In the genomic region with DNA sequence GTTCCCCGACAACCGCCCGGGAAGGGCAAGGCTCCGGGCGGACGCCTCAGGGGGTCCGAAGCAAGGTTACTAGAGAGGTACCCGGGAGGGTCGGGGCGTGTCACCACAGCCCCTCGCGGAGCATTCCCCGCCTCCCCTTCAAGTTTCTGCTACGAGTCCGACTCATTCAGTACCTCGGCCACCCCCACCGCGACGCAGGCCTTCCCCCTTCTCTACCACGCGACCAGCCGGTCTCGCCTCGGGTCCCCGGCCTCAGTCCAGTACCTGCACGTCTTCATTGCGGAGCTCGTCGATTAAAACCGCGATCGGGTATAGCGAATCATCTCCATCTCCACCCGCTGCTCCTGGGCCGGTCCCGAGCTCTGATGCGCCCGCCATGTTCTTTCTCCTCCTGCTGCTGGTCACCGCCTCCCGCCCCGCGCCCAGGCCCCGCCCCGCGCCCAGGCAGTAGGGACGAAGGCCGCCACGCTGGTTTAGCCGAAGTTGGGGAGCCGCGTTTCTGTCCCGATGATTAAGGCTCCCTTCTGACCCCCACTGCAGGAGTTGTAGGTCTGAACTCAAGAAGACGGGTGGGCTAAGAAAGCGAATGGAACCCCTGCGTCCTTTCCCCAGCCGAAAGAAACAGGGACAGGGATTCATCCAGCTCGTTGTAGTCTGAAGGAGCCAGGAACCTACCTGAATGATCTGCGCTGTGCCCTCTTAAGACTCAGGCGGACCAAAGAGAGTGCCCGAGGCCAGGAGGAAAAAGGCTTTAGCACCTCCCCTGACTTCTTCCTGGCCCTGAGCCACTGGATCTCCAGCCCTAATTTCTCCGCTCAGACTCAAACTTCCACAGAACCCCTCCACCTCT, we compare ENCODE assay signal across 8 cellular contexts. TPM values are rescaled to one million over a fixed set of nuclear protein-coding genes. Genes with fewer than 3 reads are reported as not detected.
DNase-seq lines count a peak whose midpoint lies in the region; ATAC-seq and TF ChIP-seq lines count a peak whose summit lies in the region.

A gene (minus strand): TSS at position 406 of the 850 bp plus-strand sequence. CDS start 28 bp downstream, at position 378.

- H3K27ac Mint-ChIP-seq in activated B cell treated with CpG ODN at 0.5 μM for 24 hours (peak within 1 kb of the TSS; percentile 93), immature natural killer cell (peak within 1 kb of the TSS; percentile 82 to 98 (median 96))

- peak; percentile 56 for ATAC-seq in GM18861 (IDR thresholded peaks at IDR 0.05; ENCODE audit: unreplicated experiment)
- peak; percentile 93 for ATAC-seq in HG03095 (IDR thresholded peaks at IDR 0.05; ENCODE audit: unreplicated experiment)
- peak; percentile 97 for ATAC-seq in activated B cell treated with CpG ODN at 0.5 μM for 24 hours (ENCODE audit: low read depth)

- POLR2A ChIA-PET in A673 (lab: Charles Lee; ENCODE audit: low non-redundant PET) (interaction anchor here (0.5 to 0.6 kb wide), 3 partner anchors 10 to 1012 kb away, joined by 3 to 7 read pairs (median 5); no protein-coding TSS in a partner anchor), activated B cell treated with CpG ODN at 0.5 μM for 24 hours (lab: Charles Lee) (interaction anchor here (0.6 to 2.6 kb wide), 6 partner anchors 10 to 163 kb away, joined by 3 to 29 read pairs (median 5); a partner anchor contains a TSS)

- intact Hi-C loops in A673 (cut with micrococcal nuclease; ENCODE audit: unreplicated experiment): loop anchor here (2.0 to 5.0 kb wide), 2 partner anchors 76 to 163 kb away; a partner anchor contains a TSS
- intact Hi-C loops in activated B cell treated with CpG ODN at 0.5 μM for 24 hours (cut with micrococcal nuclease): loop anchor here (1.0 to 5.0 kb wide), 4 partner anchors 10 to 164 kb away; a partner anchor contains a TSS

- H3K27ac ChIP-seq in A673 (ENCODE audit: low read depth, low read length, poor library complexity, severe bottlenecking): peak within 1 kb of the TSS; percentile 88

- H3K4me1 Mint-ChIP-seq in activated B cell treated with CpG ODN at 0.5 μM for 24 hours (peaks cover 25% of the 10 kb centered on the region), immature natural killer cell (peaks cover 27 to 39% of the 10 kb centered on the region in 2 donors)

- H3K36me3 Mint-ChIP-seq in activated B cell treated with CpG ODN at 0.5 μM for 24 hours (ENCODE audit: low read depth) (peaks cover 32% of the 10 kb centered on the region), immature natural killer cell (peaks cover 0 to 16% (median 5%) of the 10 kb centered on the region in 3 donors)

- peaks cover 27% of the 10 kb centered on the region for H3K36me3 ChIP-seq in A673 (ENCODE audit: insufficient read depth, low read length, poor library complexity, severe bottlenecking)

- H3K27me3 Mint-ChIP-seq in activated B cell treated with CpG ODN at 0.5 μM for 24 hours: no peaks in the 10 kb centered on the region
- peaks cover 0 to 6% (median 0%) of the 10 kb centered on the region in 3 donors for H3K27me3 Mint-ChIP-seq in immature natural killer cell (ENCODE audit: low read depth in 3 of 3)

- H3K27me3 ChIP-seq in A673 (replicated peaks; ENCODE audit: insufficient read depth, low read depth, low read length, poor library complexity): no peaks in the 10 kb centered on the region

- H3K9me3 Mint-ChIP-seq in activated B cell treated with CpG ODN at 0.5 μM for 24 hours (no peaks in the 10 kb centered on the region), immature natural killer cell (no peaks in the 10 kb centered on the region)

- BruUV-seq in A673 (replicated peaks; lab: Mats Ljungman, UMichigan): TSS peak; percentile 95

- TF ChIP-seq CTCF in A673 (conservative IDR thresholded peaks at IDR 0.05; ENCODE audit: low read depth, low read length) (no peak), activated B cell treated with CpG ODN at 0.5 μM for 24 hours (IDR thresholded peaks at IDR 0.05) (no peak), cardiac fibroblast (IDR thresholded peaks at IDR 0.05; ENCODE audit: low read depth, low read length) (no peak)

- no peaks in the 10 kb centered on the region for H3K9me3 ChIP-seq in A673 (ENCODE audit: low read depth, low read length, poor library complexity, severe bottlenecking)

- H3K4me3 ChIP-seq in A673 (ENCODE audit: low read depth, low read length, poor library complexity, severe bottlenecking) (peak within 1 kb of the TSS; percentile 89), cardiac fibroblast (replicated peaks in 1 of 2; ENCODE audit: low read depth in 2 of 2, low read length in 2 of 2) (peak within 1 kb of the TSS; percentile 85 to 95)

- CTCF ChIA-PET in A673 (lab: Charles Lee): interaction anchor here (0.5 to 2.4 kb wide), 5 partner anchors 11 to 311 kb away, joined by 3 to 10 read pairs (median 5); no protein-coding TSS in a partner anchor
- CTCF ChIA-PET in activated B cell treated with CpG ODN at 0.5 μM for 24 hours (lab: Charles Lee): interaction anchor here (0.7 to 4.6 kb wide), 7 partner anchors 10 to 483 kb away, joined by 3 to 47 read pairs (median 3); a partner anchor contains a TSS

- DNase-seq in A673 (ENCODE audit: low spot score): peak; percentile 89
- DNase-seq in NCI-H2196 treated with DMSO at 0.1 percent for 48 hours (lab: John Stamatoyannopoulos, UW; ENCODE audit: unreplicated experiment): peak; percentile 59
- DNase-seq in activated B cell treated with CpG ODN at 0.5 μM for 24 hours: peak; percentile 70
- DNase-seq in cardiac fibroblast (ENCODE audit: low read depth in 2 of 2): peak; percentile 69 to 73
- peak; percentile 70 to 77 (median 70) for DNase-seq in immature natural killer cell
- DNase-seq in stimulated activated CD4-positive, alpha-beta T cell treated with anti-CD3 and anti-CD28 coated beads, Interleukin-12 subunit alpha, Interleukin-12 subunit beta, amount 100 ng/mL, for 24 hours (ENCODE audit: low read depth in 2 of 2): peak; percentile 47 to 59

- peaks cover 8% of the 10 kb centered on the region for H3K4me1 ChIP-seq in A673 (ENCODE audit: insufficient read depth, low read length, poor library complexity, severe bottlenecking)

- H3K4me3 Mint-ChIP-seq in activated B cell treated with CpG ODN at 0.5 μM for 24 hours (peak within 1 kb of the TSS; percentile 100), immature natural killer cell (peak within 1 kb of the TSS; percentile 96 to 100 (median 99))

RNA-seq across cellular contexts. Expression of the gene that starts here (rescaled TPM):
- 72.2 and 80.0 TPM in 2 replicates for total RNA-seq in A673 (2021)
- 36.2 and 37.9 TPM in 2 replicates for total RNA-seq in activated B cell treated with CpG ODN at 0.5 μM for 24 hours
- polyA plus RNA-seq in immature natural killer cell: 10 to 100 TPM; 12.0 to 20.3 (median 13.4) TPM

Comparison
In these comparisons a context has a peak if more than half of its experiments do, and no peak if none do; other contexts are left out.
1. Peak in every context shown above with its lines: DNase-seq, ATAC-seq, H3K4me3 ChIP-seq and H3K27ac ChIP-seq.